Comparison of ENCODE assay signal across 12 cellular contexts in genomic region chr14:73235531-73236155, GRCh38. TPM values are rescaled to one million over a fixed set of nuclear protein-coding genes. Genes with fewer than 3 reads are reported as not detected.
DNase-seq lines count a peak whose midpoint lies in the region; ATAC-seq, FAIRE-seq and TF ChIP-seq lines count a peak whose summit lies in the region.
"Had no signal": no experiment of that assay in that cellular context is flagged by ENCODE, and none has a peak within 500 bp of the region (broad histone marks: within the 10 kb centered on the region; RNA-seq: fewer than 3 reads in every experiment).

No MANE protein-coding gene starts in this region.

- peak overlapping the region; percentile 28 for H3K4me3 Mint-ChIP-seq in natural killer cell

- H3K4me1 ChIP-seq in BLaER1 (peaks cover 44% of the 10 kb centered on the region), ectodermal cell (ENCODE audit: control insufficient read depth, insufficient read depth, low read length) (peaks cover 55% of the 10 kb centered on the region)

- no peaks in the 10 kb centered on the region for H3K9me3 Mint-ChIP-seq in natural killer cell

- no peak for TF ChIP-seq CTCF in natural killer cell (IDR thresholded peaks at IDR 0.05)

- DNase-seq in NCI-H2171 treated with DMSO at 0.1 percent for 48 hours (lab: John Stamatoyannopoulos, UW), result peak; percentile 91
- no peak for DNase-seq in natural killer cell
- DNase-seq in activated CD8-positive, alpha-beta memory T cell treated with anti-CD3 and anti-CD28 coated beads, Interleukin-2, amount 50 U/mL, for 4 hours, result no peak
- no peak for DNase-seq in AG08396 (ENCODE audit: low spot score)
- no peak for DNase-seq in GM19239 (ENCODE audit: insufficient read length, low spot score)
- DNase-seq in activated CD8-positive, alpha-beta memory T cell treated with anti-CD3 and anti-CD28 coated beads for 24 hours, result no peak
- DNase-seq: activated T-cell treated with anti-CD3 and anti-CD28 coated beads for 4 hours, erythroblast, kidney glomerular epithelial cell, Right ventricle myocardium superior had no signal

- FAIRE-seq in GM19239 (lab: Jason Lieb, UNC), result no peak

- ATAC-seq in natural killer cell, result no peak

- H3K36me3 Mint-ChIP-seq in natural killer cell, result no peaks in the 10 kb centered on the region

- H3K27ac ChIP-seq in BLaER1 (no peak overlapping the region), ectodermal cell (ENCODE audit: insufficient read depth, low read depth, low read length, poor library complexity, severe bottlenecking) (peak overlapping the region; percentile 78)

- no peak overlapping the region for H3K9ac ChIP-seq in BLaER1

- no peak overlapping the region for H3K27ac Mint-ChIP-seq in natural killer cell

- H3K9me3 ChIP-seq in BLaER1, result no peaks in the 10 kb centered on the region
- no peaks in the 10 kb centered on the region for H3K9me3 ChIP-seq in ectodermal cell (ENCODE audit: control insufficient read depth, low read length)

- H4K20me1 ChIP-seq in BLaER1, result peaks cover 55% of the 10 kb centered on the region

- peaks cover 6 to 8% of the 10 kb centered on the region in 2 donors for H3K4me1 Mint-ChIP-seq in natural killer cell

- 1 to 3% methylated on average over 4 to 6 of the region's 6 CpGs for WGBS in ectodermal cell, 2 experiments

- peaks cover 52 to 54% of the 10 kb centered on the region in 2 donors for H3K27me3 Mint-ChIP-seq in natural killer cell (ENCODE audit: low read depth in 2 of 2)

- H3K36me3 ChIP-seq in BLaER1 (no peaks in the 10 kb centered on the region), ectodermal cell (ENCODE audit: control insufficient read depth, insufficient read depth, low read length) (no peaks in the 10 kb centered on the region)

- intact Hi-C loops in natural killer cell (cut with micrococcal nuclease), result no loop called here

- no peak overlapping the region for H3K4me3 ChIP-seq in BLaER1
- H3K4me3 ChIP-seq in ectodermal cell (ENCODE audit: insufficient read depth, low read depth, low read length), result peak overlapping the region; percentile 67

- H3K4me2 ChIP-seq in BLaER1, result peak overlapping the region; percentile 25

- H3K27me3 ChIP-seq in BLaER1 (peaks cover 86% of the 10 kb centered on the region), ectodermal cell (ENCODE audit: control insufficient read depth, insufficient read depth, low read length, poor library complexity, severe bottlenecking) (peaks cover 32% of the 10 kb centered on the region)

RNA-seq across cellular contexts. Expression of gene PAPLN, which starts 1.7 kb away (rescaled TPM):
- polyA plus RNA-seq in ectodermal cell (2013, experiment 1 of 4), result 148 TPM
- 149 TPM for polyA plus RNA-seq in ectodermal cell (2013, experiment 2 of 4)
- 89.1 TPM for polyA plus RNA-seq in ectodermal cell (2013, experiment 3 of 4)
- 92.3 TPM for polyA plus RNA-seq in ectodermal cell (2013, experiment 4 of 4)
- total RNA-seq in natural killer cell, result under 1 TPM; 0.24 to 0.70 (median 0.34) TPM
